Comparison of ENCODE assay signal across 8 cellular contexts in genomic region chr17:30906101-30906911, GRCh38. TPM values are rescaled to one million over a fixed set of nuclear protein-coding genes. Genes with fewer than 3 reads are reported as not detected.
A peak's percentile ranks its signal among the peaks of the same experiment; 100 is the strongest.
DNase-seq lines count a peak whose midpoint lies in the region; ATAC-seq and TF ChIP-seq lines count a peak whose summit lies in the region.

TSS of gene TEFM (minus strand) at chr17:30906238. CDS start at chr17:30906198, 40 bp downstream.

- peak within 1 kb of the TSS; percentile 92 for H3K4me3 Mint-ChIP-seq in central memory CD8-positive, alpha-beta T cell

- H3K27ac Mint-ChIP-seq in central memory CD8-positive, alpha-beta T cell (ENCODE audit: low read depth): peak within 1 kb of the TSS; percentile 98

- H3K27me3 Mint-ChIP-seq in central memory CD8-positive, alpha-beta T cell: no peaks in the 10 kb centered on the region

- H3K4me3 ChIP-seq in AG04450 (ENCODE audit: low read depth, low read length): peak within 1 kb of the TSS; percentile 90

- H3K36me3 Mint-ChIP-seq in central memory CD8-positive, alpha-beta T cell (ENCODE audit: insufficient read depth): peaks cover 27% of the 10 kb centered on the region

- no peaks in the 10 kb centered on the region for H3K27me3 ChIP-seq in AG04450 (ENCODE audit: control insufficient read depth, insufficient read depth, low read length)

- peak; percentile 92 for ATAC-seq in GM18907 (IDR thresholded peaks at IDR 0.05; ENCODE audit: unreplicated experiment)
- peak; percentile 91 for ATAC-seq in HG03159 (IDR thresholded peaks at IDR 0.05; ENCODE audit: unreplicated experiment)
- ATAC-seq in activated CD4-positive, CD25-positive, alpha-beta regulatory T cell treated with anti-CD3 and anti-CD28 coated beads, Interleukin-2, amount 50 U/mL, for 24 hours: peak; percentile 99
- peak; percentile 95 for ATAC-seq in central memory CD8-positive, alpha-beta T cell (replicated peaks; ENCODE audit: extremely low read depth, poor library complexity, severe bottlenecking)

- peak; percentile 72 for DNase-seq in AG04450 (ENCODE audit: low read depth, low spot score)
- peak; percentile 91 for DNase-seq in NCI-H345 (lab: John Stamatoyannopoulos, UW)
- peak; percentile 88 for DNase-seq in central memory CD8-positive, alpha-beta T cell (ENCODE audit: low spot score in 2 of 2)
- peak; percentile 94 for DNase-seq in iris pigment epithelial cell (ENCODE audit: low read depth)
- peak; percentile 85 to 88 for DNase-seq in stimulated activated CD4-positive, alpha-beta T cell treated with anti-CD3 and anti-CD28 coated beads, Interleukin-12 subunit alpha, Interleukin-12 subunit beta, amount 100 ng/mL, for 24 hours (ENCODE audit: low read depth in 2 of 2)

- no peaks in the 10 kb centered on the region for H3K9me3 ChIP-seq in AG04450 (ENCODE audit: control insufficient read depth, insufficient read depth, low read length)

- no peak for TF ChIP-seq CTCF in AG04450 (IDR thresholded peaks at IDR 0.05; ENCODE audit: low read depth, low read length)

- H3K4me1 Mint-ChIP-seq in central memory CD8-positive, alpha-beta T cell: peaks cover 40% of the 10 kb centered on the region

- no peaks in the 10 kb centered on the region for H3K9me3 Mint-ChIP-seq in central memory CD8-positive, alpha-beta T cell

- CTCF ChIA-PET in AG04450 (lab: Charles Lee): interaction anchor here (0.9 kb wide), 1 partner anchor 310 kb away, joined by 3 read pairs; no protein-coding TSS in a partner anchor

- POLR2A ChIA-PET in AG04450 (lab: Yijun Ruan, JAX): interaction anchor here (0.6 to 0.9 kb wide), 5 partner anchors 9 to 69 kb away, joined by 3 to 5 read pairs (median 3); partner anchors contain the start of gene RNF135

- peak within 1 kb of the TSS; percentile 75 for H3K27ac ChIP-seq in AG04450 (ENCODE audit: low read depth, low read length)

RNA-seq across cellular contexts. Expression of gene TEFM, which starts in this region (rescaled TPM):
- 10.6 and 16.6 TPM in 2 replicates for polyA plus RNA-seq in AG04450 (2011; rRNA removed)
- 5.3 and 8.2 TPM in 2 replicates for polyA minus RNA-seq in AG04450 (2011; rRNA and poly(A)+ RNA removed)

Comparison
In these comparisons a context has a peak if more than half of its experiments do, and no peak if none do; other contexts are left out.
1. Peak in every context shown above with its lines: DNase-seq, ATAC-seq, H3K4me3 ChIP-seq and H3K27ac ChIP-seq.